ENCODE assay signal across 14 cellular contexts in the genomic region with DNA sequence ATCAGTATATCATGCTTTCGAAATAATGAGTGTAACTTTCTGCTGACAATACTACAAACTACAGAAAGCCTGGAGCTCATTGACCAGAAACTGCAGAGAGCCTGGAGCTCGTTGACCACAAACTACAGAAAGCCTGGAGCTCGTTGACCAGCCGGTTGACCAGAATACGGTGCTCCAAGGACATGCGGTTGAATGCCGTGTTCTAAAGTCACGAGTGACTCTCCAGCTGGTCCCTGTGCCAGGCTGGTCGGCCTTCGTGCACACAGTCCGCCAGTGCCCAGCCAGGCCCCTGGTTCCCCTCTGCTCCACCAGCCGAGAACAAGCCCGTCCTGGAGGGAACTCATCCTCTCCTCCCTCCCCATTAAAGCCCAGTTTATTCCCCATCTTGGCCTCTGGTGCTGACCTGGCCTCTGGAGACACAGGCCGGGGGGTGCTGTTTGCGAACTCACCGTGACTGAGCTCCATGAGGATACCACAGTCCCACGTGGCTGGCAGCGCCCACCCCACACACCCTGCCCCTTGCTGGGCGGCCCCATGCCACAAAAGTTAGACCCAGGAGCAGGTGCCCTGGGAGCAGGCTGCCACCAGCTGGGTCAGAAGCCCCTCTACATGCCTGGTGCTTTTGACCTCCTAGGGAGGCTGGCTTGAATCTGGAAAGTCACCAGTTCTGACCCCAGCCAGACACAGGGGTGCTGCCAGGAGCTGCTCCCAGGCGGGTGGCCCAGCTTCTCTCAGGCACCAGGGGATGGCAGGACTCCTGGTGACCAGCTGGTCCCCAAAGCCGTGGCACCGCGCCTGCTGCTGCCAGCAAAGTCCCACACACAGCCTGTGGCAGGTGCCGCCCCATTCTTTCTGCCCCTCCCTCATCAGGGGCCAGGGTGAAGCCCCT. TPM values are rescaled to one million over a fixed set of nuclear protein-coding genes. Genes with fewer than 3 reads are reported as not detected.
DNase-seq lines count a peak whose midpoint lies in the region; ATAC-seq and TF ChIP-seq lines count a peak whose summit lies in the region.
"Had no signal": no experiment of that assay in that cellular context is flagged by ENCODE, and none has a peak within 500 bp of the region (broad histone marks: within the 10 kb centered on the region; RNA-seq: fewer than 3 reads in every experiment).

No MANE protein-coding gene starts in this region.

- H3K36me3 ChIP-seq in psoas muscle (ENCODE audit: insufficient read depth in 1 of 2, low read depth in 1 of 2) (peaks cover 0 to 11% of the 10 kb centered on the region in 2 donors), SJCRH30 (no peaks in the 10 kb centered on the region)

- TF ChIP-seq CTCF in foreskin fibroblast (IDR thresholded peaks at IDR 0.05; ENCODE audit: low read depth, low read length) = no peak
- TF ChIP-seq CTCF in psoas muscle (IDR thresholded peaks at IDR 0.05) = no peak

- no peaks in the 10 kb centered on the region for H3K9me3 ChIP-seq in psoas muscle
- peaks cover 3% of the 10 kb centered on the region; the same call in 1 of the 2 replicates for H3K9me3 ChIP-seq in SJCRH30 (replicated peaks)

- WGBS in psoas muscle, 3 donors = 25 to 33% (median 27%) methylated on average over 24 of the region's 24 CpGs

- ATAC-seq in psoas muscle = peak; percentile 29 to 58 (median 45)
- ATAC-seq: effector memory CD8-positive, alpha-beta T cell had no signal

- DNase-seq in EH (ENCODE audit: low read depth) (peak; percentile 18), MV-4-11 (lab: John Stamatoyannopoulos, UW) (peak; percentile 51), foreskin fibroblast (peak; percentile 21 to 55), psoas muscle (no peak), SJCRH30 (no peak), NCI-H748 (lab: John Stamatoyannopoulos, UW; ENCODE audit: unreplicated experiment) (no peak)
- DNase-seq in stimulated activated naive CD4-positive, alpha-beta T cell (lab: John Stamatoyannopoulos, UW) = no peak
- no peak for DNase-seq in stimulated activated CD4-positive, alpha-beta T cell treated with anti-CD3 and anti-CD28 coated beads, Interleukin-15, amount 100 ng/mL, for 24 hours
- DNase-seq: effector memory CD8-positive, alpha-beta T cell; SIG-M5; stimulated activated CD4-positive, alpha-beta T cell treated with anti-CD3 and anti-CD28 coated beads, Interleukin-4, amount 100 ng/mL, for 4 hours had no signal

- H3K27ac ChIP-seq in psoas muscle = no peak overlapping the region
- H3K27ac ChIP-seq in SJCRH30 = no peak overlapping the region

- H3K4me3 ChIP-seq in foreskin fibroblast (ENCODE audit: low read depth in 1 of 2, low read length in 2 of 2) = no peak overlapping the region
- H3K4me3 ChIP-seq in psoas muscle = no peak overlapping the region
- no peak overlapping the region for H3K4me3 ChIP-seq in SJCRH30

- no peaks in the 10 kb centered on the region for H3K27me3 ChIP-seq in psoas muscle (ENCODE audit: insufficient read depth in 3 of 3, low read length in 2 of 3)
- no peaks in the 10 kb centered on the region; the same call in 1 of the 2 replicates for H3K27me3 ChIP-seq in SJCRH30

- intact Hi-C loops in psoas muscle (cut with DNase I) = no loop called here

- H3K4me1 ChIP-seq in psoas muscle (peaks cover 22% of the 10 kb centered on the region), SJCRH30 (no peaks in the 10 kb centered on the region)

RNA-seq across cellular contexts. Expression of a gene that starts 15.5 kb away (rescaled TPM):
- 10 to 100 TPM; 36.7 to 62.8 (median 51.1) TPM for total RNA-seq in psoas muscle
- polyA plus RNA-seq in psoas muscle = 10 to 100 TPM; 18.0 to 32.9 (median 19.9) TPM
- 162 and 186 TPM in 2 replicates for total RNA-seq in SJCRH30 (2014; rRNA removed; shearing (Covaris generic))
- total RNA-seq: subcutaneous adipose tissue had no signal

RNA-seq across cellular contexts. Expression of a gene that starts 44.2 kb away (rescaled TPM):
- total RNA-seq in psoas muscle = not detected
- under 1 TPM in 1 of 3 donors, not detected in 2; 0.03 TPM for polyA plus RNA-seq in psoas muscle
- total RNA-seq in SJCRH30 (2014; rRNA removed; shearing (Covaris generic)) = 0.18 TPM in 1 of 2 replicates, not detected in the other
- total RNA-seq: lung microvascular endothelial cell, NCI-H460, subcutaneous adipose tissue had no signal

Comparison
In these comparisons a context has a peak if more than half of its experiments do, and no peak if none do; other contexts are left out.
1. DNase-seq: peak in EH (single experiment), MV-4-11 (single experiment) and foreskin fibroblast (2 of 2); none in psoas muscle (0 of 2), SJCRH30 (0 of 2), stimulated activated naive CD4-positive, alpha-beta T cell (0 of 6), NCI-H748 (single experiment) and stimulated activated CD4-positive, alpha-beta T cell treated with anti-CD3 and anti-CD28 coated beads, Interleukin-15, amount 100 ng/mL, for 24 hours (single experiment).